ENCODE assay signal across 8 cellular contexts in the genomic region with DNA sequence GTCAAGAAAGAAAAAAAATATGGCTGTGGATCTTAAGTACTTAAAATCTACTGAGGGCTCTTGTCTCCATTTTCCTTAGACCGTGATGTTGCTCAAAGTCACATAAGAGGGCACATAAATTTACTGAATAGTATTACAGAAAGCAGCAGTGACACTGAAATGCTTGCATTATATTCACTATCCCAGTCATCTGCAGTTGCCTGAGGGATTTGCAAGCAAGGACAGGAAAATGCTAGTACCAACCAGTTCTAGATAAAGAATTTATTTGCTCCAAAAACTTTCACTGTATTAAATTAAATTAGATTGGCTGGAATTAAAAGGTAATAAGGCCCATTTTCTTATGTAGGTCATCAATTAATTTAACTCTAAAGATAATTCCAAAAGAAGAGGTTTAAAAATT.
"Had no signal": no experiment of that assay in that cellular context is flagged by ENCODE, and none has a peak within 500 bp of the region (broad histone marks: within the 10 kb centered on the region; RNA-seq: fewer than 3 reads in every experiment).

No MANE protein-coding gene starts in this region.

- DNase-seq: H9, HCEC 1CT, IMR-90 had no signal

- ATAC-seq: GM23338, K562 had no signal

- H3K4me3 Mint-ChIP-seq: GM23338, H9 had no signal

- H3K4me3 ChIP-seq: GM23338, K562 had no signal

- FAIRE-seq: H1, H54, HTR-8/SVneo, K562 had no signal

- H3K9me3 Mint-ChIP-seq: GM23338, H9 had no signal

- H3K4me1 Mint-ChIP-seq: GM23338, H9 had no signal

- H3K4me2 ChIP-seq: GM23338 had no signal

- H3K27ac Mint-ChIP-seq: GM23338, H9 had no signal

- H2AFZ ChIP-seq: GM23338 had no signal
